Comparison of ENCODE assay signal across 13 cellular contexts in genomic region chr4:89847571-89848325, GRCh38.
"Had no signal": no experiment of that assay in that cellular context is flagged by ENCODE, and none has a peak within 500 bp of the region (broad histone marks: within the 10 kb centered on the region; RNA-seq: fewer than 3 reads in every experiment).

No MANE protein-coding gene starts in this region.

- H3K4me1 ChIP-seq: pancreas, testis, upper lobe of right lung had no signal

- H3K9me3 ChIP-seq: pancreas, testis, upper lobe of right lung had no signal

- H3K4me3 ChIP-seq: pancreas, testis, upper lobe of right lung had no signal

- H3K27me3 ChIP-seq: pancreas, testis, upper lobe of right lung had no signal

- DNase-seq: activated CD4-positive, alpha-beta T cell treated with anti-CD3 and anti-CD28 coated beads, Interleukin-2, amount 50 U/mL, for 1 hour; activated T-cell treated with anti-CD3 and anti-CD28 coated beads, Interleukin-2, amount 50 U/mL, for 1 hour; effector memory CD8-positive, alpha-beta T cell; foreskin melanocyte; head of caudate nucleus; pancreas; stimulated activated CD4-positive, alpha-beta T cell treated with anti-CD3 and anti-CD28 coated beads, Interleukin-15, amount 100 ng/mL, for 24 hours; stimulated activated CD4-positive, alpha-beta T cell treated with anti-CD3 and anti-CD28 coated beads, Interleukin-4, amount 100 ng/mL, for 24 hours; stimulated activated naive CD8-positive, alpha-beta T cell treated with anti-CD3 and anti-CD28 coated beads, Interleukin-15, amount 100 ng/mL, for 72 hours; testis; upper lobe of right lung had no signal

- H3K27ac ChIP-seq: pancreas, testis, upper lobe of right lung had no signal

- H3K36me3 ChIP-seq: pancreas, upper lobe of right lung had no signal

- ATAC-seq: effector memory CD8-positive, alpha-beta T cell; esophagus mucosa; left lobe of liver; pancreas; stimulated activated naive CD8-positive, alpha-beta T cell treated with anti-CD3 and anti-CD28 coated beads, Interleukin-15, amount 100 ng/mL, for 72 hours; upper lobe of right lung had no signal
